Comparison of ENCODE assay signal across 8 cellular contexts in genomic region chr6:11381801-11382513, GRCh38.
DNase-seq lines count a peak whose midpoint lies in the region; ATAC-seq and TF ChIP-seq lines count a peak whose summit lies in the region.

No MANE protein-coding gene starts in this region.

- H3K9me3 ChIP-seq in Peyer's patch (no peaks in the 10 kb centered on the region), uterus (no peaks in the 10 kb centered on the region)

- peak; percentile 20 to 42 for TF ChIP-seq POLR2A in Peyer's patch (IDR thresholded peaks at IDR 0.05)
- TF ChIP-seq POLR2A in uterus (IDR thresholded peaks at IDR 0.05): no peak

- TF ChIP-seq CTCF in Peyer's patch (IDR thresholded peaks at IDR 0.05): no peak
- no peak for TF ChIP-seq CTCF in nephron progenitor cell (IDR thresholded peaks at IDR 0.05)
- no peak for TF ChIP-seq CTCF in uterus (IDR thresholded peaks at IDR 0.05)

- H3K27ac ChIP-seq in Peyer's patch (peak overlapping the region; percentile 70 to 87 (median 76)), uterus (no peak overlapping the region)

- CTCF ChIA-PET in activated naive CD4-positive, alpha-beta T cell treated with anti-CD3 and anti-CD28 coated beads for 36 hours (lab: Charles Lee): interaction anchor here (0.8 to 3.3 kb wide), 7 partner anchors 15 to 210 kb away, joined by 3 to 15 read pairs (median 5); no protein-coding TSS in a partner anchor

- H3K36me3 ChIP-seq in Peyer's patch (no peaks in the 10 kb centered on the region), uterus (no peaks in the 10 kb centered on the region)

- H3K4me3 ChIP-seq in Peyer's patch (peak overlapping the region; percentile 42 to 53 (median 46)), uterus (no peak overlapping the region)

- no peaks in the 10 kb centered on the region for H3K27me3 Mint-ChIP-seq in activated naive CD4-positive, alpha-beta T cell treated with anti-CD3 and anti-CD28 coated beads for 36 hours (ENCODE audit: low read depth)
- H3K27me3 Mint-ChIP-seq in nephron progenitor cell (ENCODE audit: low read depth, poor library complexity): no peaks in the 10 kb centered on the region

- H3K36me3 Mint-ChIP-seq in activated naive CD4-positive, alpha-beta T cell treated with anti-CD3 and anti-CD28 coated beads for 36 hours (ENCODE audit: low read depth): peaks cover 15% of the 10 kb centered on the region
- H3K36me3 Mint-ChIP-seq in nephron progenitor cell (ENCODE audit: low read depth): no peaks in the 10 kb centered on the region

- peaks cover 2% of the 10 kb centered on the region for H3K9me3 Mint-ChIP-seq in activated naive CD4-positive, alpha-beta T cell treated with anti-CD3 and anti-CD28 coated beads for 36 hours
- H3K9me3 Mint-ChIP-seq in nephron progenitor cell: peaks cover 9% of the 10 kb centered on the region

- peak overlapping the region; percentile 91 for H3K27ac Mint-ChIP-seq in activated naive CD4-positive, alpha-beta T cell treated with anti-CD3 and anti-CD28 coated beads for 36 hours
- H3K27ac Mint-ChIP-seq in nephron progenitor cell: peak overlapping the region; percentile 15

- peak overlapping the region; percentile 86 for H3K4me3 Mint-ChIP-seq in activated naive CD4-positive, alpha-beta T cell treated with anti-CD3 and anti-CD28 coated beads for 36 hours
- no peak overlapping the region for H3K4me3 Mint-ChIP-seq in nephron progenitor cell

- H3K4me1 ChIP-seq in Peyer's patch (peaks cover 0 to 3% (median 0%) of the 10 kb centered on the region in 4 donors), uterus (no peaks in the 10 kb centered on the region)

- intact Hi-C loops in activated naive CD4-positive, alpha-beta T cell treated with anti-CD3 and anti-CD28 coated beads for 36 hours (cut with micrococcal nuclease): loop anchor here (1.0 to 5.0 kb wide), 11 partner anchors 8 to 150 kb away; partner anchors contain the start of gene NEDD9
- intact Hi-C loops in uterus (cut with DNase I; ENCODE audit: low total_unique reads): no loop called here

- DNase-seq in Peyer's patch (peak in 2 of 3 donors; percentile 83 to 88), nephron progenitor cell (no peak), AG08395 (ENCODE audit: low spot score) (no peak), NCI-H1436 (lab: John Stamatoyannopoulos, UW) (no peak), uterus (no peak)
- DNase-seq in activated naive CD4-positive, alpha-beta T cell treated with anti-CD3 and anti-CD28 coated beads for 36 hours: peak; percentile 83

- H3K4me1 Mint-ChIP-seq in activated naive CD4-positive, alpha-beta T cell treated with anti-CD3 and anti-CD28 coated beads for 36 hours (ENCODE audit: low read depth): peaks cover 57% of the 10 kb centered on the region
- peaks cover 20% of the 10 kb centered on the region for H3K4me1 Mint-ChIP-seq in nephron progenitor cell

- H3K27me3 ChIP-seq in Peyer's patch (no peaks in the 10 kb centered on the region), uterus (no peaks in the 10 kb centered on the region)

- peak; percentile 78 for ATAC-seq in GM18499 (IDR thresholded peaks at IDR 0.05; ENCODE audit: insufficient read depth, unreplicated experiment)
- peak; percentile 79 for ATAC-seq in HG02798 (IDR thresholded peaks at IDR 0.05; ENCODE audit: poor library complexity, unreplicated experiment)

Comparison
In these comparisons a context has a peak if more than half of its experiments do, and no peak if none do; other contexts are left out.
1. DNase-seq: peak in Peyer's patch (2 of 3) and activated naive CD4-positive, alpha-beta T cell treated with anti-CD3 and anti-CD28 coated beads for 36 hours (single experiment); none in nephron progenitor cell (single experiment), AG08395 (single experiment), NCI-H1436 (single experiment) and uterus (0 of 2).
2. H3K27ac ChIP-seq: peak in Peyer's patch (4 of 4); none in uterus (0 of 2).
3. H3K4me3 ChIP-seq: peak in Peyer's patch (4 of 4); none in uterus (0 of 2).
4. POLR2A ChIP-seq: peak in Peyer's patch (2 of 2); none in uterus (0 of 2).